In genomic region chr12:121453629-121454028, GRCh38 we compare ENCODE assay signal across 16 cellular contexts.
"Had no signal": no experiment of that assay in that cellular context is flagged by ENCODE, and none has a peak within 500 bp of the region (broad histone marks: within the 10 kb centered on the region; RNA-seq: fewer than 3 reads in every experiment).

No MANE protein-coding gene starts in this region.

- H3K36me3 ChIP-seq: pancreas, vagina had no signal

- H3K9me3 Mint-ChIP-seq: activated CD4-positive, alpha-beta memory T cell treated with anti-CD3 and anti-CD28 coated beads for 36 hours; activated naive CD8-positive, alpha-beta T cell treated with anti-CD3 and anti-CD28 coated beads, Interleukin-2, amount 10 ng/mL, durations not matched to agents 7 days and 5 days; immature natural killer cell; stimulated activated memory B cell treated with anti-CD40 and anti-IgM and Interleukin-4, amounts not matched to agents 10 μg/mL and 1 μg/mL and 100 μg/mL, for 72 hours; T-cell had no signal

- DNase-seq: activated CD4-positive, alpha-beta memory T cell treated with anti-CD3 and anti-CD28 coated beads for 36 hours; activated CD4-positive, alpha-beta T cell treated with anti-CD3 and anti-CD28 coated beads for 1 hour; activated CD8-positive, alpha-beta memory T cell treated with anti-CD3 and anti-CD28 coated beads, Interleukin-2, amount 50 U/mL, for 48 hours; activated naive CD8-positive, alpha-beta T cell treated with anti-CD3 and anti-CD28 coated beads, Interleukin-2, amount 10 ng/mL, durations not matched to agents 7 days and 5 days; cerebellar nuclear complex; effector memory CD4-positive, alpha-beta T cell; immature natural killer cell; left cardiac atrium; pancreas; T-cell; T1000; tibial artery had no signal

- H3K4me3 ChIP-seq: lung, pancreas, tibial artery, vagina had no signal

- H3K4me3 Mint-ChIP-seq: activated CD4-positive, alpha-beta memory T cell treated with anti-CD3 and anti-CD28 coated beads for 36 hours; activated naive CD8-positive, alpha-beta T cell treated with anti-CD3 and anti-CD28 coated beads, Interleukin-2, amount 10 ng/mL, durations not matched to agents 7 days and 5 days; brain; immature natural killer cell; stimulated activated memory B cell treated with anti-CD40 and anti-IgM and Interleukin-4, amounts not matched to agents 10 μg/mL and 1 μg/mL and 100 μg/mL, for 72 hours; T-cell had no signal

- H3K36me3 Mint-ChIP-seq: immature natural killer cell had no signal

- H3K27ac ChIP-seq: pancreas, tibial artery, vagina had no signal

- H3K4me1 ChIP-seq: pancreas had no signal

- H3K27me3 Mint-ChIP-seq: activated CD4-positive, alpha-beta memory T cell treated with anti-CD3 and anti-CD28 coated beads for 36 hours; activated naive CD8-positive, alpha-beta T cell treated with anti-CD3 and anti-CD28 coated beads, Interleukin-2, amount 10 ng/mL, durations not matched to agents 7 days and 5 days; brain; stimulated activated memory B cell treated with anti-CD40 and anti-IgM and Interleukin-4, amounts not matched to agents 10 μg/mL and 1 μg/mL and 100 μg/mL, for 72 hours; T-cell had no signal

- H3K27ac Mint-ChIP-seq: activated CD4-positive, alpha-beta memory T cell treated with anti-CD3 and anti-CD28 coated beads for 36 hours; activated naive CD8-positive, alpha-beta T cell treated with anti-CD3 and anti-CD28 coated beads, Interleukin-2, amount 10 ng/mL, durations not matched to agents 7 days and 5 days; stimulated activated memory B cell treated with anti-CD40 and anti-IgM and Interleukin-4, amounts not matched to agents 10 μg/mL and 1 μg/mL and 100 μg/mL, for 72 hours; T-cell had no signal

- ATAC-seq: left cardiac atrium, T-cell had no signal

- H3K27me3 ChIP-seq: pancreas, tibial artery, vagina had no signal

- H3K9me3 ChIP-seq: pancreas, tibial artery, vagina had no signal
